Comparison of ENCODE assay signal across 9 cellular contexts in the genomic region with DNA sequence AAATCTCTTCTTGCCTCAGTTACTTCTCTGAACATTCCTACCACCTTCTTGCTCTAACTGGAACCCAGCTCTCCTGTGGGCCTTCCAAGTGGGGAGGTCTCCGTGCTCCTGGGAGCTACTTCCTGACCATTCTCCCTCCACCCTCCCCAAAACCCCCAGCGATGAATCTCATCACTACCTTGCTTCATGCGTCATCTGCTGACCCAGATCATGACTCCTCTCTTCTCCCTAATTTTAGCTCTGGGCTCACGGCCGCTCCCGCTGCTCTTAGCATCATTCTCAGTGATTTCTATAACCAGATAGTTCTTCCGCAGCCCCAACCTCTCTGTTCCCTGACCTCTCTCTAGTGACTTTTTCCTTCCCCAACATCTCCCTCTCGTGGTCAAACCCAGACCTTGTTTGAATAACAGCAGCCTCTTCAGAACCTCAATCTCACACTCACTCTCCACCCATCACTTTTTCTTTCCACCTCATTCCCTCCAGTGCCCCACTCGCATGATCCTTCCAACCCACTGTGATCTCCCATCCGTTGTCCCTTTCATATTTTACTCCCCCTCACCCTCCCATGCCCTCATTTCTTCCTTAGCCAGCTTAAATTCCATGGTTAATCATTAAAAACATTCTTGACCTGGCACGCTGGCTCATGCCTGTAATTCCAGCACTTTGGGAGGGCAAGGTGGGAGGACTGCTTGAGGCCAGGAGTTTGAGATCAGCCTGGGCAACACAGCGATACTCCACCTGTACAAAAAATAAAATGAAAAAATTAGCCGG. TPM values are rescaled to one million over a fixed set of nuclear protein-coding genes. Genes with fewer than 3 reads are reported as not detected.
A peak's percentile ranks its signal among the peaks of the same experiment; 100 is the strongest.
DNase-seq lines count a peak whose midpoint lies in the region; ATAC-seq and TF ChIP-seq lines count a peak whose summit lies in the region.
"Had no signal": no experiment of that assay in that cellular context is flagged by ENCODE, and none has a peak within 500 bp of the region (broad histone marks: within the 10 kb centered on the region; RNA-seq: fewer than 3 reads in every experiment).

No MANE protein-coding gene starts in this region.

- no peaks in the 10 kb centered on the region for H3K9me3 Mint-ChIP-seq in activated CD4-positive, alpha-beta T cell treated with anti-CD3 and anti-CD28 coated beads, Interleukin-2, amount 10 ng/mL, durations not matched to agents 24 days and 14 days
- H3K9me3 Mint-ChIP-seq in immature natural killer cell (peaks cover 0 to 2% (median 0%) of the 10 kb centered on the region in 6 donors), type B pancreatic cell (no peaks in the 10 kb centered on the region)

- peak; percentile 72 for TF ChIP-seq CTCF in type B pancreatic cell (conservative IDR thresholded peaks at IDR 0.05)

- no peaks in the 10 kb centered on the region for H3K36me3 Mint-ChIP-seq in activated CD4-positive, alpha-beta T cell treated with anti-CD3 and anti-CD28 coated beads, Interleukin-2, amount 10 ng/mL, durations not matched to agents 24 days and 14 days (ENCODE audit: low read depth)
- H3K36me3 Mint-ChIP-seq in immature natural killer cell, result peaks cover 0 to 4% (median 0%) of the 10 kb centered on the region in 3 donors
- peaks cover 5% of the 10 kb centered on the region for H3K36me3 Mint-ChIP-seq in type B pancreatic cell

- ATAC-seq in HG02970 (IDR thresholded peaks at IDR 0.05; ENCODE audit: low FRiP score, unreplicated experiment) (no peak), HG03135 (IDR thresholded peaks at IDR 0.05; ENCODE audit: unreplicated experiment) (no peak)

- no peak overlapping the region for H3K4me3 Mint-ChIP-seq in activated CD4-positive, alpha-beta T cell treated with anti-CD3 and anti-CD28 coated beads, Interleukin-2, amount 10 ng/mL, durations not matched to agents 24 days and 14 days
- H3K4me3 Mint-ChIP-seq in immature natural killer cell, result peak overlapping the region in 1 of 5 donors; percentile 53
- peak overlapping the region; percentile 52 for H3K4me3 Mint-ChIP-seq in type B pancreatic cell

- intact Hi-C loops in activated CD4-positive, alpha-beta T cell treated with anti-CD3 and anti-CD28 coated beads, Interleukin-2, amount 10 ng/mL, durations not matched to agents 24 days and 14 days (cut with micrococcal nuclease), result no loop called here

- H3K27ac Mint-ChIP-seq in activated CD4-positive, alpha-beta T cell treated with anti-CD3 and anti-CD28 coated beads, Interleukin-2, amount 10 ng/mL, durations not matched to agents 24 days and 14 days, result no peak overlapping the region
- H3K27ac Mint-ChIP-seq in immature natural killer cell, result peak overlapping the region in 1 of 6 donors; percentile 1
- peak overlapping the region; percentile 15 for H3K27ac Mint-ChIP-seq in type B pancreatic cell

- peak; percentile 86 for DNase-seq in activated CD4-positive, alpha-beta T cell treated with anti-CD3 and anti-CD28 coated beads, Interleukin-2, amount 10 ng/mL, durations not matched to agents 24 days and 14 days
- no peak for DNase-seq in activated CD4-positive, alpha-beta T cell treated with anti-CD3 and anti-CD28 coated beads, Interleukin-2, amount 50 U/mL, for 1 hour
- DNase-seq in M059J (ENCODE audit: low read depth) (peak; percentile 15), SHP77 treated with DMSO at 0.1 percent for 48 hours (lab: John Stamatoyannopoulos, UW) (peak; percentile 72), immature natural killer cell (peak; percentile 33 to 50 (median 43)), type B pancreatic cell (ENCODE audit: extremely low spot score, unreplicated experiment) (no peak)

- peaks cover 20% of the 10 kb centered on the region for H3K27me3 Mint-ChIP-seq in activated CD4-positive, alpha-beta T cell treated with anti-CD3 and anti-CD28 coated beads, Interleukin-2, amount 10 ng/mL, durations not matched to agents 24 days and 14 days
- H3K27me3 Mint-ChIP-seq in immature natural killer cell (ENCODE audit: low read depth in 3 of 3), result peaks cover 3 to 10% (median 8%) of the 10 kb centered on the region in 3 donors
- peaks cover 3% of the 10 kb centered on the region for H3K27me3 Mint-ChIP-seq in type B pancreatic cell

- peaks cover 17% of the 10 kb centered on the region for H3K4me1 Mint-ChIP-seq in activated CD4-positive, alpha-beta T cell treated with anti-CD3 and anti-CD28 coated beads, Interleukin-2, amount 10 ng/mL, durations not matched to agents 24 days and 14 days
- peaks cover 12 to 15% of the 10 kb centered on the region in 2 donors for H3K4me1 Mint-ChIP-seq in immature natural killer cell
- H3K4me1 Mint-ChIP-seq in type B pancreatic cell (ENCODE audit: unreplicated experiment), result peaks cover 16% of the 10 kb centered on the region

RNA-seq across cellular contexts. Expression of a gene that starts 21.8 kb away (rescaled TPM):
- 112 and 122 TPM in 2 replicates for total RNA-seq in activated CD4-positive, alpha-beta T cell treated with anti-CD3 and anti-CD28 coated beads, Interleukin-2, amount 10 ng/mL, durations not matched to agents 24 days and 14 days
- 57.5 and 76.6 TPM in 2 replicates for total RNA-seq in M059J (2014; rRNA removed; shearing (Covaris generic))
- polyA plus RNA-seq in immature natural killer cell, result 100 to 1,000 TPM; 120 to 175 (median 127) TPM
- total RNA-seq in type B pancreatic cell (ENCODE audit: low replicate concordance), result 45.6 and 58.0 TPM in 2 replicates

RNA-seq across cellular contexts. Expression of a gene that starts 22.0 kb away (rescaled TPM):
- total RNA-seq in activated CD4-positive, alpha-beta T cell treated with anti-CD3 and anti-CD28 coated beads, Interleukin-2, amount 10 ng/mL, durations not matched to agents 24 days and 14 days, result 41.6 and 42.6 TPM in 2 replicates
- total RNA-seq in M059J (2014; rRNA removed; shearing (Covaris generic)), result 15.4 and 20.2 TPM in 2 replicates
- 10 to 100 TPM; 12.7 to 21.7 (median 19.6) TPM for polyA plus RNA-seq in immature natural killer cell
- 29.4 and 32.3 TPM in 2 replicates for total RNA-seq in type B pancreatic cell (ENCODE audit: low replicate concordance)

RNA-seq across cellular contexts. Expression of a gene that starts 23.0 kb away (rescaled TPM):
- total RNA-seq in activated CD4-positive, alpha-beta T cell treated with anti-CD3 and anti-CD28 coated beads, Interleukin-2, amount 10 ng/mL, durations not matched to agents 24 days and 14 days, result not detected in 2 replicates
- total RNA-seq in M059J (2014; rRNA removed; shearing (Covaris generic)), result 10.8 and 15.3 TPM in 2 replicates
- polyA plus RNA-seq in immature natural killer cell, result not detected
- 10.6 and 26.0 TPM in 2 replicates for total RNA-seq in type B pancreatic cell (ENCODE audit: low replicate concordance)

RNA-seq across cellular contexts. Expression of a gene that starts 40.6 kb away (rescaled TPM):
- 0.77 and 0.97 TPM in 2 replicates for total RNA-seq in activated CD4-positive, alpha-beta T cell treated with anti-CD3 and anti-CD28 coated beads, Interleukin-2, amount 10 ng/mL, durations not matched to agents 24 days and 14 days
- not detected in 2 replicates for total RNA-seq in M059J (2014; rRNA removed; shearing (Covaris generic))
- polyA plus RNA-seq in immature natural killer cell, result not detected
- 0.55 and 1.2 TPM in 2 replicates for total RNA-seq in type B pancreatic cell (ENCODE audit: low replicate concordance)
- total RNA-seq: Daoy had no signal

RNA-seq across cellular contexts. Expression of a gene that starts 52.8 kb away (rescaled TPM):
- 89.2 and 89.7 TPM in 2 replicates for total RNA-seq in activated CD4-positive, alpha-beta T cell treated with anti-CD3 and anti-CD28 coated beads, Interleukin-2, amount 10 ng/mL, durations not matched to agents 24 days and 14 days
- 16.5 and 27.5 TPM in 2 replicates for total RNA-seq in M059J (2014; rRNA removed; shearing (Covaris generic))
- polyA plus RNA-seq in immature natural killer cell, result 10 to 100 TPM; 10.0 to 31.1 (median 24.0) TPM
- total RNA-seq in type B pancreatic cell (ENCODE audit: low replicate concordance), result 13.7 and 21.1 TPM in 2 replicates

Comparison
In these comparisons a context has a peak if more than half of its experiments do, and no peak if none do; other contexts are left out.
1. DNase-seq: peak in activated CD4-positive, alpha-beta T cell treated with anti-CD3 and anti-CD28 coated beads, Interleukin-2, amount 10 ng/mL, durations not matched to agents 24 days and 14 days (single experiment), M059J (single experiment), SHP77 treated with DMSO at 0.1 percent for 48 hours (single experiment) and immature natural killer cell (3 of 3); none in activated CD4-positive, alpha-beta T cell treated with anti-CD3 and anti-CD28 coated beads, Interleukin-2, amount 50 U/mL, for 1 hour (single experiment) and type B pancreatic cell (single experiment).
2. RNA of a gene that starts 23.0 kb away (total RNA-seq): 10.6 to 26.0 TPM in type B pancreatic cell and 10.8 to 15.3 TPM in M059J; not detected in activated CD4-positive, alpha-beta T cell treated with anti-CD3 and anti-CD28 coated beads, Interleukin-2, amount 10 ng/mL, durations not matched to agents 24 days and 14 days; every median in the first group is over 10 times any median in the second.